Comparison of ENCODE assay signal across 2 cellular contexts in the genomic region with DNA sequence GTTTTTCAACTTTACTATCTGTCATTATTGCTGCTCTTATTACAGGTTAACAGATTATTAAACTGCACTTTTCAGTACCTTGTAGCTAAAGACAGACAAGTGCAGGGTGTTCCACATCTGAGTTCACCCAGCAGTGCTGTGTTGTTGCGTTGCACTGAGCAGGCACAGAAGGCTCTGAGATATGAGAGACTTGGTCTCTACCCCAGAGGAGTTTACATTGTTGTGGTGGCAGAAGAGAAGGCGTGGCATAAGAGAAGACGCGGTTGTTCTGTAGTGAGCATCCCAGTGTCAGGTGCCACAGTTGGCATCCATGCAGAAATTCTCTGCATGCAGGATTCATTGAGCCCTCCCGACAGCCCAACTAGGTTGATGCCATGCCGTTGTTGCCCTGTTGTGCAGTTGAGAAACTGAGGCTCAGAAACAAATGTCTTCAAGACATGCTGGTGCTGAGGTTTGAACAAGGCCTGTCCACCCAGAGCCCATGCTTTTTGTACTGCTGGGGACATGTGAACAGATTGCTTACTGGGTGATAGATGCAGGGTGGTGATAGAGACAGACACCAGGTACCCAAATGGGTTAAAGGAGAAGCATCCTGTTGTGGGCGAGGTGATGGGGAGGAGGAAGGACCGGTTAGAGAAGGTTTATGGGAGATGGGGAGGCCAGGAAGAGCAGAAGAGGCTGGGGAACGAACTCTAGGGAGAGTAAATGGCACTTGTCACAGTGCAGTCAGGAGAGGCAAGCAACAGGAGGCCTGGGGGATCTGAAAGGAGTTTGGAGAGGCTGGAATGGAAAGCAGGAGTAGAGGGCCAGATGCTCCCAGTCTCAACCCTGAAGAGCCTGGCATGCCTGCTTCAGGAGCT.
TF ChIP-seq lines count a peak whose summit lies in the region.

No MANE protein-coding gene starts in this region.

TF ChIP-seq in IMR-90, 13 proteins besides CTCF, POLR2A, EP300 and RAD21:
- no peak for TF ChIP-seq MAZ (IDR thresholded peaks at IDR 0.05; ENCODE audit: borderline replicate concordance, low read depth, low read length)
- no peak for TF ChIP-seq RCOR1 (IDR thresholded peaks at IDR 0.05; ENCODE audit: insufficient replicate concordance, low read length)
- TF ChIP-seq SMC3 (IDR thresholded peaks at IDR 0.05; ENCODE audit: low read depth, low read length): no peak
- TF ChIP-seq, protein P1, sequence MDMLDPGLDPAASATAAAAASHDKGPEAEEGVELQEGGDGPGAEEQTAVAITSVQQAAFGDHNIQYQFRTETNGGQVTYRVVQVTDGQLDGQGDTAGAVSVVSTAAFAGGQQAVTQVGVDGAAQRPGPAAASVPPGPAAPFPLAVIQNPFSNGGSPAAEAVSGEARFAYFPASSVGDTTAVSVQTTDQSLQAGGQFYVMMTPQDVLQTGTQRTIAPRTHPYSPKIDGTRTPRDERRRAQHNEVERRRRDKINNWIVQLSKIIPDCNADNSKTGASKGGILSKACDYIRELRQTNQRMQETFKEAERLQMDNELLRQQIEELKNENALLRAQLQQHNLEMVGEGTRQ (IDR thresholded peaks at IDR 0.05; ENCODE audit: low read depth, low read length): no peak

TF ChIP-seq in K562, 482 proteins besides CTCF, POLR2A, EP300 and RAD21:
- TF ChIP-seq HNRNPK (IDR thresholded peaks at IDR 0.05; ENCODE audit: low read depth, low read length, poor library complexity, severe bottlenecking): no peak
- TF ChIP-seq, protein P2, sequence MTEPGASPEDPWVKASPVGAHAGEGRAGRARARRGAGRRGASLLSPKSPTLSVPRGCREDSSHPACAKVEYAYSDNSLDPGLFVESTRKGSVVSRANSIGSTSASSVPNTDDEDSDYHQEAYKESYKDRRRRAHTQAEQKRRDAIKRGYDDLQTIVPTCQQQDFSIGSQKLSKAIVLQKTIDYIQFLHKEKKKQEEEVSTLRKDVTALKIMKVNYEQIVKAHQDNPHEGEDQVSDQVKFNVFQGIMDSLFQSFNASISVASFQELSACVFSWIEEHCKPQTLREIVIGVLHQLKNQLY (CRISPR knock-in tag; conservative IDR thresholded peaks at IDR 0.05): peak in 1 of 2 experiments; percentile 92; a peak in 2 of 4 replicates
- TF ChIP-seq, protein P3, sequence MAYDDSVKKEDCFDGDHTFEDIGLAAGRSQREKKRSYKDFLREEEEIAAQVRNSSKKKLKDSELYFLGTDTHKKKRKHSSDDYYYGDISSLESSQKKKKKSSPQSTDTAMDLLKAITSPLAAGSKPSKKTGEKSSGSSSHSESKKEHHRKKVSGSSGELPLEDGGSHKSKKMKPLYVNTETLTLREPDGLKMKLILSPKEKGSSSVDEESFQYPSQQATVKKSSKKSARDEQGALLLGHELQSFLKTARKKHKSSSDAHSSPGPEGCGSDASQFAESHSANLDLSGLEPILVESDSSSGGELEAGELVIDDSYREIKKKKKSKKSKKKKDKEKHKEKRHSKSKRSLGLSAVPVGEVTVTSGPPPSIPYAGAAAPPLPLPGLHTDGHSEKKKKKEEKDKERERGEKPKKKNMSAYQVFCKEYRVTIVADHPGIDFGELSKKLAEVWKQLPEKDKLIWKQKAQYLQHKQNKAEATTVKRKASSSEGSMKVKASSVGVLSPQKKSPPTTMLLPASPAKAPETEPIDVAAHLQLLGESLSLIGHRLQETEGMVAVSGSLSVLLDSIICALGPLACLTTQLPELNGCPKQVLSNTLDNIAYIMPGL (CRISPR knock-in tag; IDR thresholded peaks at IDR 0.05): 0 out of 2 replicates have a peak, but pooled peaks have one; percentile 48
- TF ChIP-seq, protein P4, sequence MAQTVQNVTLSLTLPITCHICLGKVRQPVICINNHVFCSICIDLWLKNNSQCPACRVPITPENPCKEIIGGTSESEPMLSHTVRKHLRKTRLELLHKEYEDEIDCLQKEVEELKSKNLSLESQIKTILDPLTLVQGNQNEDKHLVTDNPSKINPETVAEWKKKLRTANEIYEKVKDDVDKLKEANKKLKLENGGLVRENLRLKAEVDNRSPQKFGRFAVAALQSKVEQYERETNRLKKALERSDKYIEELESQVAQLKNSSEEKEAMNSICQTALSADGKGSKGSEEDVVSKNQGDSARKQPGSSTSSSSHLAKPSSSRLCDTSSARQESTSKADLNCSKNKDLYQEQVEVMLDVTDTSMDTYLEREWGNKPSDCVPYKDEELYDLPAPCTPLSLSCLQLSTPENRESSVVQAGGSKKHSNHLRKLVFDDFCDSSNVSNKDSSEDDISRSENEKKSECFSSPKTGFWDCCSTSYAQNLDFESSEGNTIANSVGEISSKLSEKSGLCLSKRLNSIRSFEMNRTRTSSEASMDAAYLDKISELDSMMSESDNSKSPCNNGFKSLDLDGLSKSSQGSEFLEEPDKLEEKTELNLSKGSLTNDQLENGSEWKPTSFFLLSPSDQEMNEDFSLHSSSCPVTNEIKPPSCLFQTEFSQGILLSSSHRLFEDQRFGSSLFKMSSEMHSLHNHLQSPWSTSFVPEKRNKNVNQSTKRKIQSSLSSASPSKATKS (CRISPR knock-in tag; IDR thresholded peaks at IDR 0.05): no peak
